In genomic region chr2:74250189-74250631, GRCh38 we compare ENCODE assay signal across 8 cellular contexts. TPM values are rescaled to one million over a fixed set of nuclear protein-coding genes. Genes with fewer than 3 reads are reported as not detected.
A peak's percentile ranks its signal among the peaks of the same experiment; 100 is the strongest.
DNase-seq lines count a peak whose midpoint lies in the region; ATAC-seq and TF ChIP-seq lines count a peak whose summit lies in the region.

No MANE protein-coding gene starts in this region.

- ATAC-seq in mucosa of descending colon: peak; percentile 66
- no peak for ATAC-seq in HG02840 (IDR thresholded peaks at IDR 0.05; ENCODE audit: low FRiP score, unreplicated experiment)

- no peaks in the 10 kb centered on the region for H3K4me1 ChIP-seq in cardiac muscle cell (ENCODE audit: low read depth)
- no peaks in the 10 kb centered on the region for H3K4me1 ChIP-seq in effector memory CD4-positive, alpha-beta T cell (ENCODE audit: control insufficient read depth, insufficient read depth, low read length, poor library complexity, severe bottlenecking)
- no peaks in the 10 kb centered on the region for H3K4me1 ChIP-seq in mucosa of descending colon (ENCODE audit: low read depth)
- H3K4me1 ChIP-seq in stomach: no peaks in the 10 kb centered on the region

- TF ChIP-seq CTCF in cardiac muscle cell (IDR thresholded peaks at IDR 0.05; ENCODE audit: low read depth, low read length) (peak; percentile 86), mucosa of descending colon (IDR thresholded peaks at IDR 0.05) (peak; percentile 48), stomach (IDR thresholded peaks at IDR 0.05) (peak in 4 of 7 experiments; percentile 56 to 72 (median 68))

- DNase-seq in cardiac muscle cell (ENCODE audit: low read depth in 1 of 2, low spot score in 1 of 2) (peak; percentile 56 to 70), cardiac septum (ENCODE audit: low spot score) (no peak), NCI-H2171 (lab: John Stamatoyannopoulos, UW) (peak; percentile 29), mucosa of descending colon (peak in 2 of 3 donors; percentile 64 to 71), stomach (peak; percentile 59)
- peak; percentile 59 for DNase-seq in activated CD4-positive, alpha-beta T cell treated with anti-CD3 and anti-CD28 coated beads, Interleukin-2, amount 50 U/mL, for 1 hour
- peak; percentile 20 to 41 (median 20) for DNase-seq in effector memory CD4-positive, alpha-beta T cell

- no peaks in the 10 kb centered on the region for H3K36me3 ChIP-seq in cardiac muscle cell
- no peaks in the 10 kb centered on the region for H3K36me3 ChIP-seq in effector memory CD4-positive, alpha-beta T cell (ENCODE audit: control insufficient read depth, insufficient read depth, low read length)
- H3K36me3 ChIP-seq in mucosa of descending colon (ENCODE audit: low read depth): no peaks in the 10 kb centered on the region
- peaks cover 0 to under 1% (median 0%) of the 10 kb centered on the region in 4 donors for H3K36me3 ChIP-seq in stomach

- no peak for TF ChIP-seq POLR2A in stomach (IDR thresholded peaks at IDR 0.05)

- no peak for TF ChIP-seq EP300 in stomach (IDR thresholded peaks at IDR 0.05)

- no peaks in the 10 kb centered on the region for H3K27me3 ChIP-seq in cardiac muscle cell
- no peaks in the 10 kb centered on the region for H3K27me3 ChIP-seq in effector memory CD4-positive, alpha-beta T cell (replicated peaks; ENCODE audit: control insufficient read depth, insufficient read depth, low read length, poor library complexity, severe bottlenecking)
- no peaks in the 10 kb centered on the region for H3K27me3 ChIP-seq in stomach

- 18 to 28% (median 23%) methylated on average over 9 to 10 of the region's 10 CpGs for WGBS in stomach, 5 donors

- H3K9me3 ChIP-seq in cardiac muscle cell (ENCODE audit: low read depth) (no peaks in the 10 kb centered on the region), mucosa of descending colon (no peaks in the 10 kb centered on the region), stomach (no peaks in the 10 kb centered on the region)
- H3K9me3 ChIP-seq in effector memory CD4-positive, alpha-beta T cell (ENCODE audit: control insufficient read depth, low read length): no peaks in the 10 kb centered on the region

- no peak overlapping the region for H3K4me3 ChIP-seq in cardiac muscle cell
- H3K4me3 ChIP-seq in effector memory CD4-positive, alpha-beta T cell (ENCODE audit: insufficient read depth, low read depth, low read length, poor library complexity, severe bottlenecking): no peak overlapping the region
- no peak overlapping the region for H3K4me3 ChIP-seq in mucosa of descending colon
- H3K4me3 ChIP-seq in stomach: no peak overlapping the region

- H3K27ac ChIP-seq in cardiac muscle cell: no peak overlapping the region
- no peak overlapping the region for H3K27ac ChIP-seq in effector memory CD4-positive, alpha-beta T cell (ENCODE audit: insufficient read depth, low read length, poor library complexity, severe bottlenecking)
- H3K27ac ChIP-seq in stomach: no peak overlapping the region

- intact Hi-C loops in cardiac septum (cut with DNase I) (loop anchor here (5.0 kb wide), 1 partner anchor 82 kb away; no protein-coding TSS in a partner anchor), mucosa of descending colon (cut with DNase I, micrococcal nuclease) (no loop called here), stomach (cut with DNase I; ENCODE audit: low total_unique reads) (no loop called here)

RNA-seq across cellular contexts. Expression of gene MTHFD2, which starts 51.8 kb away (rescaled TPM):
- total RNA-seq in cardiac muscle cell (15.6 and 21.2 TPM in 2 replicates), cardiac septum (26.8 TPM), mucosa of descending colon (10 to 100 TPM; 18.6 to 42.2 (median 19.3) TPM), stomach (10 to 100 TPM in 3 of 5 donors, 1 to 10 TPM in 2; 4.3 to 51.3 (median 37.7) TPM)
- polyA plus RNA-seq in cardiac muscle cell (21.1 and 24.3 TPM in 2 replicates), stomach (10 to 100 TPM; 34.1 to 54.1 (median 42.1) TPM)
